In genomic region chr4:147481577-147482109, GRCh38 we compare ENCODE assay signal across 1 cellular context.
TF ChIP-seq lines count a peak whose summit lies in the region.

No MANE protein-coding gene starts in this region.

TF ChIP-seq in SK-N-SH, 30 proteins besides CTCF, POLR2A, EP300 and RAD21:
- no peak for TF ChIP-seq YY1 (IDR thresholded peaks at IDR 0.05; ENCODE audit: low read depth)
- TF ChIP-seq RXRA (IDR thresholded peaks at IDR 0.05; ENCODE audit: borderline replicate concordance, low read depth): no peak
- TF ChIP-seq MAX (IDR thresholded peaks at IDR 0.05; ENCODE audit: low read depth): no peak
- no peak for TF ChIP-seq TEAD4 (IDR thresholded peaks at IDR 0.05; ENCODE audit: borderline replicate concordance, insufficient read depth)
- TF ChIP-seq RCOR1 (IDR thresholded peaks at IDR 0.05; ENCODE audit: low read length): no peak
- TF ChIP-seq MEF2A (IDR thresholded peaks at IDR 0.05; ENCODE audit: borderline replicate concordance, low read depth): no peak
- TF ChIP-seq, protein P1, sequence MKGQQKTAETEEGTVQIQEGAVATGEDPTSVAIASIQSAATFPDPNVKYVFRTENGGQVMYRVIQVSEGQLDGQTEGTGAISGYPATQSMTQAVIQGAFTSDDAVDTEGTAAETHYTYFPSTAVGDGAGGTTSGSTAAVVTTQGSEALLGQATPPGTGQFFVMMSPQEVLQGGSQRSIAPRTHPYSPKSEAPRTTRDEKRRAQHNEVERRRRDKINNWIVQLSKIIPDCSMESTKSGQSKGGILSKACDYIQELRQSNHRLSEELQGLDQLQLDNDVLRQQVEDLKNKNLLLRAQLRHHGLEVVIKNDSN (IDR thresholded peaks at IDR 0.05; ENCODE audit: borderline replicate concordance, low read depth): no peak
- no peak for TF ChIP-seq IRF3 (IDR thresholded peaks at IDR 0.05; ENCODE audit: low read depth, low read length)
